In the genomic region with DNA sequence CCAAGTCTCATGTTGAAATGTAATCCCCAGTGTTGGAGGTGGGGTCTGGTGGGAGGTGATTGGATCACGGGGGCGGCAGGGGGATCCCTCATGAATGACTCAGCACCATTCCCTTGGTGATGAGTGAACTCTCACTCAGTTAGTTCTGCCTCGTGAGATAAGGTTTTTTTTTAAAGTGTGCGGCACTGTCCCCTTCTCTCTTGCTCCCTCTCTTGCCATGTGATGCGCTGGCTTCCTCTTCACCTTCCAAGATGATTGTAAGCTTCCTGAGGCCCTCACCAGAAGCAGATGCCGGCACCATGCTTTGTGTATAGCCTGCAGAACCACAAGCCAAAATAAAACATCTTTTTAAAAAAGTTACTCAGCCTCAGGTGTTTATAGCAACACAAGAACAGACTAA, we compare ENCODE assay signal across 18 cellular contexts. TPM values are rescaled to one million over a fixed set of nuclear protein-coding genes. Genes with fewer than 3 reads are reported as not detected.
DNase-seq lines count a peak whose midpoint lies in the region; ATAC-seq, FAIRE-seq and TF ChIP-seq lines count a peak whose summit lies in the region.
"Had no signal": no experiment of that assay in that cellular context is flagged by ENCODE, and none has a peak within 500 bp of the region (broad histone marks: within the 10 kb centered on the region; RNA-seq: fewer than 3 reads in every experiment).

No MANE protein-coding gene starts in this region.

- H3K79me2 ChIP-seq in SK-N-SH (ENCODE audit: insufficient read depth) = no peaks in the 10 kb centered on the region

- H3K9me2 ChIP-seq in SK-N-SH = no peaks in the 10 kb centered on the region

- no peak overlapping the region for H2AFZ ChIP-seq in SK-N-SH (ENCODE audit: low read depth)

- FAIRE-seq in small intestine (lab: Jason Lieb, UNC) = no peak
- FAIRE-seq: astrocyte had no signal

- TF ChIP-seq CTCF in natural killer cell (IDR thresholded peaks at IDR 0.05) (no peak), SK-N-SH (IDR thresholded peaks at IDR 0.05) (no peak)

- no peaks in the 10 kb centered on the region for H3K9me3 Mint-ChIP-seq in activated CD4-positive, alpha-beta T cell treated with anti-CD3 and anti-CD28 coated beads for 36 hours (ENCODE audit: low read depth)
- H3K9me3 Mint-ChIP-seq in IgD-negative memory B cell (no peaks in the 10 kb centered on the region), natural killer cell (no peaks in the 10 kb centered on the region)
- peaks cover 5% of the 10 kb centered on the region for H3K9me3 Mint-ChIP-seq in activated T-helper 17 cell treated with anti-CD3 and anti-CD28 coated beads, Interleukin-2, amount 50 U/mL, for 72 hours
- H3K9me3 Mint-ChIP-seq: HFFc6 had no signal

- no peaks in the 10 kb centered on the region for H4K20me1 ChIP-seq in SK-N-SH (ENCODE audit: insufficient read depth)

- no peak for TF ChIP-seq RAD21 in SK-N-SH (IDR thresholded peaks at IDR 0.05; ENCODE audit: low read length)

- DNase-seq in activated CD4-positive, alpha-beta T cell treated with anti-CD3 and anti-CD28 coated beads for 36 hours = peak; percentile 49
- no peak for DNase-seq in activated CD4-positive, alpha-beta T cell treated with anti-CD3 and anti-CD28 coated beads, Interleukin-2, amount 50 U/mL, for 48 hours
- DNase-seq in natural killer cell (no peak), small intestine (no peak), SK-N-SH (no peak), COLO829 (ENCODE audit: low spot score) (no peak)
- DNase-seq: 8988T, Caco-2, dermis blood vessel endothelial cell, heart right ventricle, HFFc6, NCI-H2081, NCI-H748 treated with DMSO at 0.1 percent for 48 hours, retina, RPMI8226 had no signal

- H3K4me1 ChIP-seq in small intestine (ENCODE audit: control insufficient read depth in 2 of 2, insufficient read depth in 1 of 2, low read depth in 1 of 2, low read length in 1 of 2) = peaks cover 5 to 7% of the 10 kb centered on the region in 2 donors
- H3K4me1 ChIP-seq in SK-N-SH (ENCODE audit: control insufficient read depth in 1 of 2, insufficient read depth in 2 of 2, low read depth in 1 of 2, low read length in 1 of 2) = no peaks in the 10 kb centered on the region; a peak in 1 of 4 replicates
- H3K4me1 ChIP-seq: Caco-2 had no signal

- no peaks in the 10 kb centered on the region for H3F3A ChIP-seq in SK-N-SH (replicated peaks; ENCODE audit: insufficient read depth)

- peaks cover 97% of the 10 kb centered on the region for H3K4me1 Mint-ChIP-seq in activated CD4-positive, alpha-beta T cell treated with anti-CD3 and anti-CD28 coated beads for 36 hours
- H3K4me1 Mint-ChIP-seq in IgD-negative memory B cell (peaks cover 88 to 92% (median 89%) of the 10 kb centered on the region in 3 donors), natural killer cell (peaks cover 78 to 85% of the 10 kb centered on the region in 2 donors)
- peaks cover 78% of the 10 kb centered on the region for H3K4me1 Mint-ChIP-seq in activated T-helper 17 cell treated with anti-CD3 and anti-CD28 coated beads, Interleukin-2, amount 50 U/mL, for 72 hours

- H3K9me3 ChIP-seq in small intestine (ENCODE audit: control insufficient read depth, low read depth) (no peaks in the 10 kb centered on the region), SK-N-SH (no peaks in the 10 kb centered on the region)
- H3K9me3 ChIP-seq: Caco-2, heart right ventricle had no signal

- peak overlapping the region; percentile 96 for H3K27ac Mint-ChIP-seq in activated CD4-positive, alpha-beta T cell treated with anti-CD3 and anti-CD28 coated beads for 36 hours
- peak overlapping the region in 2 of 3 donors; percentile 19 to 65 for H3K27ac Mint-ChIP-seq in IgD-negative memory B cell
- H3K27ac Mint-ChIP-seq in activated T-helper 17 cell treated with anti-CD3 and anti-CD28 coated beads, Interleukin-2, amount 50 U/mL, for 72 hours = peak overlapping the region; percentile 98
- H3K27ac Mint-ChIP-seq in natural killer cell = peak overlapping the region; percentile 45 to 78
- H3K27ac Mint-ChIP-seq: HFFc6 had no signal

- peak overlapping the region; percentile 11 for H3K4me3 Mint-ChIP-seq in activated CD4-positive, alpha-beta T cell treated with anti-CD3 and anti-CD28 coated beads for 36 hours
- H3K4me3 Mint-ChIP-seq in IgD-negative memory B cell (peak overlapping the region in 3 of 4 donors; percentile 14 to 45 (median 32)), natural killer cell (no peak overlapping the region)
- peak overlapping the region; percentile 85 for H3K4me3 Mint-ChIP-seq in activated T-helper 17 cell treated with anti-CD3 and anti-CD28 coated beads, Interleukin-2, amount 50 U/mL, for 72 hours
- H3K4me3 Mint-ChIP-seq: HFFc6 had no signal

- no peak overlapping the region for H3K9ac ChIP-seq in SK-N-SH

- no peak for TF ChIP-seq EP300 in SK-N-SH (IDR thresholded peaks at IDR 0.05; ENCODE audit: borderline replicate concordance in 1 of 2, low read depth in 1 of 2, low read length in 1 of 2)

- H3K27ac ChIP-seq in small intestine (ENCODE audit: low read depth in 1 of 2, low read length in 1 of 2) (no peak overlapping the region), SK-N-SH (ENCODE audit: low read depth in 2 of 2, low read length in 1 of 2) (no peak overlapping the region)

- no peaks in the 10 kb centered on the region for H3K27me3 Mint-ChIP-seq in activated CD4-positive, alpha-beta T cell treated with anti-CD3 and anti-CD28 coated beads for 36 hours
- H3K27me3 Mint-ChIP-seq in IgD-negative memory B cell (no peaks in the 10 kb centered on the region), natural killer cell (ENCODE audit: low read depth in 2 of 2) (no peaks in the 10 kb centered on the region)
- H3K27me3 Mint-ChIP-seq in activated T-helper 17 cell treated with anti-CD3 and anti-CD28 coated beads, Interleukin-2, amount 50 U/mL, for 72 hours = no peaks in the 10 kb centered on the region

- H3K4me2 ChIP-seq in SK-N-SH = no peak overlapping the region

- CTCF ChIA-PET in activated CD4-positive, alpha-beta T cell treated with anti-CD3 and anti-CD28 coated beads for 36 hours (lab: Charles Lee) = interaction anchor here (1.1 to 4.9 kb wide), 2 partner anchors 28 to 92 kb away, joined by 3 to 35 read pairs; no protein-coding TSS in a partner anchor
- CTCF ChIA-PET in SK-N-SH (lab: Yijun Ruan, JAX) = no interaction called here

- ATAC-seq in activated CD4-positive, alpha-beta T cell treated with anti-CD3 and anti-CD28 coated beads for 36 hours = no peak
- no peak for ATAC-seq in activated T-helper 17 cell treated with anti-CD3 and anti-CD28 coated beads, Interleukin-2, amount 50 U/mL, for 72 hours (replicated peaks)
- no peak for ATAC-seq in natural killer cell
- ATAC-seq: heart right ventricle had no signal

- peaks cover 6% of the 10 kb centered on the region for H3K36me3 Mint-ChIP-seq in activated CD4-positive, alpha-beta T cell treated with anti-CD3 and anti-CD28 coated beads for 36 hours (ENCODE audit: low read depth)
- H3K36me3 Mint-ChIP-seq in IgD-negative memory B cell (peaks cover 1% of the 10 kb centered on the region), natural killer cell (no peaks in the 10 kb centered on the region)
- H3K36me3 Mint-ChIP-seq in activated T-helper 17 cell treated with anti-CD3 and anti-CD28 coated beads, Interleukin-2, amount 50 U/mL, for 72 hours (ENCODE audit: low read depth) = peaks cover 11% of the 10 kb centered on the region

- H3K27me3 ChIP-seq in small intestine (ENCODE audit: control insufficient read depth in 2 of 2, insufficient read depth in 2 of 2, low read length in 2 of 2) (no peaks in the 10 kb centered on the region), SK-N-SH (ENCODE audit: insufficient read depth) (no peaks in the 10 kb centered on the region)
- H3K27me3 ChIP-seq: heart right ventricle had no signal

- H3K4me3 ChIP-seq in small intestine (ENCODE audit: low read depth in 1 of 2, low read length in 2 of 2) (no peak overlapping the region), SK-N-SH (ENCODE audit: low read depth in 2 of 2, low read length in 1 of 2) (no peak overlapping the region)
- H3K4me3 ChIP-seq: heart right ventricle had no signal

- POLR2A ChIA-PET in activated CD4-positive, alpha-beta T cell treated with anti-CD3 and anti-CD28 coated beads for 36 hours (lab: Charles Lee) = interaction anchor here (1.3 kb wide), 1 partner anchor 23 kb away, joined by 5 read pairs; no protein-coding TSS in a partner anchor
- POLR2A ChIA-PET in SK-N-SH (lab: Yijun Ruan, JAX) = no interaction called here

- H3K36me3 ChIP-seq in small intestine (ENCODE audit: control insufficient read depth in 2 of 2, insufficient read depth in 2 of 2, low read length in 2 of 2) (no peaks in the 10 kb centered on the region), SK-N-SH (replicated peaks in 1 of 2; ENCODE audit: control insufficient read depth in 1 of 2, insufficient read depth in 2 of 2, low read length in 1 of 2) (peaks cover 0 to 4% of the 10 kb centered on the region in 2 experiments)
- H3K36me3 ChIP-seq: heart right ventricle had no signal

- 66 to 74% (median 70%) methylated on average over 6 of the region's 6 CpGs for WGBS in small intestine, 3 donors
- 72% methylated on average over 6 of the region's 6 CpGs for WGBS in SK-N-SH (ENCODE audit: low lambda C conversion rate)

- intact Hi-C loops in activated CD4-positive, alpha-beta T cell treated with anti-CD3 and anti-CD28 coated beads for 36 hours (cut with DNase I, micrococcal nuclease) = loop anchor here (1.0 to 10.0 kb wide), 7 partner anchors 7 to 952 kb away; a partner anchor contains a TSS
- intact Hi-C loops in natural killer cell (cut with micrococcal nuclease) = loop anchor here (5.0 to 10.0 kb wide), 2 partner anchors 382 to 725 kb away; a partner anchor contains a TSS

TF ChIP-seq in SK-N-SH, 30 proteins besides CTCF, POLR2A, EP300 and RAD21 (continues in another document):
- TF ChIP-seq CHD2 (IDR thresholded peaks at IDR 0.05; ENCODE audit: low read length, partially characterized antibody) (no peak), MEF2A (IDR thresholded peaks at IDR 0.05; ENCODE audit: borderline replicate concordance, low read depth) (no peak), SMC3 (IDR thresholded peaks at IDR 0.05; ENCODE audit: low read depth, low read length) (no peak), TCF12 (IDR thresholded peaks at IDR 0.05) (no peak), JUND (IDR thresholded peaks at IDR 0.05) (no peak), RCOR1 (IDR thresholded peaks at IDR 0.05; ENCODE audit: low read length) (no peak)

RNA-seq across cellular contexts. Expression of a gene that starts 19.8 kb away (rescaled TPM):
- total RNA-seq in activated CD4-positive, alpha-beta T cell treated with anti-CD3 and anti-CD28 coated beads for 36 hours = 100 to 1,000 TPM; 182 to 214 TPM
- polyA plus RNA-seq in IgD-negative memory B cell (44.9 TPM), small intestine (100 to 1,000 TPM in 1 of 3 donors, 10 to 100 TPM in 2; 75.4 to 150 (median 92.1) TPM), SK-N-SH (2012; rRNA removed) (17.7 and 19.8 TPM in 2 replicates)
- total RNA-seq in activated T-helper 17 cell treated with anti-CD3 and anti-CD28 coated beads, Interleukin-2, amount 50 U/mL, for 72 hours = 100 to 1,000 TPM; 155 to 209 TPM
- 100 to 1,000 TPM in 2 of 3 donors, 10 to 100 TPM in 1; 83.7 to 112 (median 104) TPM for total RNA-seq in natural killer cell
- 33.1 and 48.0 TPM in 2 replicates for polyA plus RNA-seq in SK-N-SH (2012; cell fraction: cytosol; rRNA removed)
- polyA plus RNA-seq in SK-N-SH (2012; cell fraction: nucleus; rRNA removed) = 3.8 and 6.7 TPM in 2 replicates

Comparison
In these comparisons a context has a peak if more than half of its experiments do, and no peak if none do; other contexts are left out.
1. H3K27ac Mint-ChIP-seq: peak in every context shown above with its lines; median percentile 98 in activated T-helper 17 cell treated with anti-CD3 and anti-CD28 coated beads, Interleukin-2, amount 50 U/mL, for 72 hours; 96 in activated CD4-positive, alpha-beta T cell treated with anti-CD3 and anti-CD28 coated beads for 36 hours; 62 in natural killer cell; 42 in IgD-negative memory B cell.